ENCODE assay signal across 19 cellular contexts in genomic region chr9:110952018-110952864, GRCh38.
DNase-seq lines count a peak whose midpoint lies in the region; ATAC-seq, FAIRE-seq and TF ChIP-seq lines count a peak whose summit lies in the region.
"Had no signal": no experiment of that assay in that cellular context is flagged by ENCODE, and none has a peak within 500 bp of the region (broad histone marks: within the 10 kb centered on the region; RNA-seq: fewer than 3 reads in every experiment).

No MANE protein-coding gene starts in this region.

- peak overlapping the region; percentile 85 for H3K27ac ChIP-seq in IMR-90 (ENCODE audit: insufficient read depth, low read length)
- H3K27ac ChIP-seq in osteoblast (ENCODE audit: low read depth, low read length) = peak overlapping the region; percentile 45
- no peak overlapping the region for H3K27ac ChIP-seq in HepG2 (ENCODE audit: extremely low read length, insufficient read depth, low read length)
- H3K27ac ChIP-seq: cardiac muscle cell, parathyroid adenoma, spleen, VCaP had no signal

- TF ChIP-seq EP300 in HepG2 (IDR thresholded peaks at IDR 0.05; ENCODE audit: low read depth in 2 of 2, low read length in 2 of 2) = no peak
- TF ChIP-seq EP300 in HepG2 (CRISPR knock-in tag; IDR thresholded peaks at IDR 0.05; ENCODE audit: borderline replicate concordance) = no peak

- dilution Hi-C loops in IMR-90 (cut with HindIII; ENCODE audit: low sequenced_read_pairs, unreplicated experiment) = no loop called here

- peak overlapping the region; percentile 44 for H2AFZ ChIP-seq in IMR-90 (replicated peaks; ENCODE audit: low read length, poor library complexity)
- no peak overlapping the region for H2AFZ ChIP-seq in osteoblast (ENCODE audit: low read length)
- no peak overlapping the region for H2AFZ ChIP-seq in HepG2 (ENCODE audit: low read length)
- H2AFZ ChIP-seq: parathyroid adenoma had no signal

- H2BK5ac ChIP-seq in IMR-90 (ENCODE audit: low read depth, low read length, poor library complexity, severe bottlenecking) = peak overlapping the region; percentile 77

- peak overlapping the region; percentile 77 for H3K14ac ChIP-seq in IMR-90 (replicated peaks; ENCODE audit: low read depth, low read length)

- ATAC-seq in IMR-90 (ENCODE audit: low read depth) = no peak
- no peak for ATAC-seq in HepG2
- ATAC-seq in GM19467 (IDR thresholded peaks at IDR 0.05; ENCODE audit: unreplicated experiment) = no peak

- H3K4me3 ChIP-seq in Caco-2 (ENCODE audit: low read depth, low read length) (no peak overlapping the region), IMR-90 (ENCODE audit: insufficient read depth, low read depth, low read length) (no peak overlapping the region), osteoblast (ENCODE audit: insufficient read depth, low read length) (no peak overlapping the region), HepG2 (replicated peaks in 1 of 3; ENCODE audit: insufficient read depth in 1 of 3, low read depth in 2 of 3, low read length in 3 of 3) (no peak overlapping the region)
- H3K4me3 ChIP-seq: cardiac muscle cell, spleen had no signal

- TF ChIP-seq CTCF in Caco-2 (IDR thresholded peaks at IDR 0.05; ENCODE audit: insufficient read depth in 1 of 2, low read depth in 1 of 2, low read length in 1 of 2, severe bottlenecking in 1 of 2, unreplicated experiment in 1 of 2) (no peak), IMR-90 (conservative IDR thresholded peaks at IDR 0.05; ENCODE audit: low read depth, low read length) (no peak), brain (conservative IDR thresholded peaks at IDR 0.05) (no peak), osteoblast (IDR thresholded peaks at IDR 0.05; ENCODE audit: extremely low read depth, low read depth, low read length) (no peak), HepG2 (CRISPR knock-in tag; IDR thresholded peaks at IDR 0.05) (no peak)

- POLR2A ChIA-PET in Caco-2 (lab: Charles Lee) = no interaction called here
- POLR2A ChIA-PET in IMR-90 (lab: Charles Lee; ENCODE audit: unreplicated experiment) = no interaction called here
- POLR2A ChIA-PET in HepG2 (lab: Yijun Ruan, JAX) = no interaction called here

- WGBS in IMR-90 (ENCODE audit: extremely low coverage in 2 of 2, insufficient read length in 1 of 2), 2 experiments = 83% methylated on average over 2 of the region's 8 CpGs; no CpG with 5 or more reads in 1 of the 2 experiments
- 2% methylated on average over 6 of the region's 8 CpGs for WGBS in HepG2 (ENCODE audit: low lambda C conversion rate)

- peak overlapping the region; percentile 77 for H2BK120ac ChIP-seq in IMR-90 (ENCODE audit: low read depth, low read length)

- peak overlapping the region; percentile 96 for H2AK5ac ChIP-seq in IMR-90 (ENCODE audit: low read depth, low read length)

- peak overlapping the region; percentile 37 for H3K4me2 ChIP-seq in IMR-90 (ENCODE audit: low read depth, low read length)
- peak overlapping the region; percentile 11 for H3K4me2 ChIP-seq in osteoblast (ENCODE audit: insufficient read depth, low read length)
- H3K4me2 ChIP-seq in HepG2 (ENCODE audit: low read depth, low read length) = no peak overlapping the region

- TF ChIP-seq POLR2A in IMR-90 (IDR thresholded peaks at IDR 0.05; ENCODE audit: low read depth, low read length) (no peak), HepG2 (IDR thresholded peaks at IDR 0.05; ENCODE audit: insufficient read depth in 1 of 2, low read depth in 2 of 2, low read length in 2 of 2) (no peak)

- peaks cover 93% of the 10 kb centered on the region for H3K79me2 ChIP-seq in osteoblast (ENCODE audit: insufficient read depth, low read length)
- no peaks in the 10 kb centered on the region for H3K79me2 ChIP-seq in HepG2 (ENCODE audit: insufficient read depth, low read length)
- H3K79me2 ChIP-seq: parathyroid adenoma had no signal

- TF ChIP-seq RAD21 in IMR-90 (IDR thresholded peaks at IDR 0.05; ENCODE audit: low read length) (no peak), HepG2 (CRISPR knock-in tag; IDR thresholded peaks at IDR 0.05) (no peak)

- H3K36me3 ChIP-seq in Caco-2 (ENCODE audit: control insufficient read depth, insufficient read depth, low read length) = no peaks in the 10 kb centered on the region
- peaks cover 16% of the 10 kb centered on the region for H3K36me3 ChIP-seq in IMR-90 (ENCODE audit: control insufficient read depth, insufficient read depth, low read length)
- H3K36me3 ChIP-seq in osteoblast (ENCODE audit: insufficient read depth, low read length) = no peaks in the 10 kb centered on the region
- H3K36me3 ChIP-seq in HepG2 (replicated peaks in 1 of 2; ENCODE audit: control insufficient read depth in 1 of 2, insufficient read depth in 2 of 2, low read length in 2 of 2) = no peaks in the 10 kb centered on the region
- H3K36me3 ChIP-seq: cardiac muscle cell, spleen had no signal

- H3K27me3 ChIP-seq in Caco-2 (replicated peaks; ENCODE audit: control insufficient read depth, insufficient read depth, low read length) (no peaks in the 10 kb centered on the region), IMR-90 (ENCODE audit: control insufficient read depth, insufficient read depth, low read length) (no peaks in the 10 kb centered on the region), osteoblast (ENCODE audit: insufficient read depth, low read length) (no peaks in the 10 kb centered on the region), HepG2 (ENCODE audit: control insufficient read depth in 1 of 2, insufficient read depth in 2 of 2, low read length in 2 of 2) (no peaks in the 10 kb centered on the region)
- H3K27me3 ChIP-seq: cardiac muscle cell, spleen had no signal

- no peak overlapping the region; the same call in 1 of the 2 replicates for H3K56ac ChIP-seq in IMR-90 (ENCODE audit: extremely low read depth, insufficient read depth, low read length)

- peak overlapping the region; percentile 25; the same call in 1 of the 2 replicates for H4K5ac ChIP-seq in IMR-90 (ENCODE audit: low read depth, low read length)

- H3K23ac ChIP-seq in IMR-90 (ENCODE audit: low read depth, low read length) = peak overlapping the region; percentile 76

- in situ Hi-C loops in IMR-90 (cut with MboI; ENCODE audit: low sequenced_read_pairs) = no loop called here
- in situ Hi-C loops in HepG2 (cut with HindIII; ENCODE audit: extremely low pct_ligation_motif_present, low pct_unique_long_range_greater_than_20kb) = no loop called here

- H3K9me3 Mint-ChIP-seq in Caco-2 (ENCODE audit: unreplicated experiment) (peaks cover 26% of the 10 kb centered on the region), brain (peaks cover 24 to 44% (median 39%) of the 10 kb centered on the region in 5 experiments)

- peak overlapping the region; percentile 45; the same call in 1 of the 2 replicates for H3K18ac ChIP-seq in IMR-90 (ENCODE audit: low read depth, low read length)

- CTCF ChIA-PET in Caco-2 (lab: Charles Lee) (no interaction called here), IMR-90 (lab: Yijun Ruan, JAX) (interaction anchor here (0.6 to 0.7 kb wide), 2 partner anchors 31 to 270 kb away, joined by 3 read pairs; no protein-coding TSS in a partner anchor), HepG2 (lab: Yijun Ruan, JAX; ENCODE audit: low intra/inter-chr PET ratio, low total read pairs) (no interaction called here)

- peak overlapping the region; percentile 84; the same call in 2 of the 3 replicates for H2BK15ac ChIP-seq in IMR-90 (ENCODE audit: low read depth, low read length)

- H2AK9ac ChIP-seq in IMR-90 (replicated peaks; ENCODE audit: low read depth, low read length, poor library complexity) = peak overlapping the region; percentile 25

- intact Hi-C loops in Caco-2 (cut with micrococcal nuclease; ENCODE audit: unreplicated experiment) = no loop called here
- intact Hi-C loops in IMR-90 (cut with micrococcal nuclease) = no loop called here
- intact Hi-C loops in HepG2 (cut with micrococcal nuclease; ENCODE audit: unreplicated experiment) = no loop called here

- H3K27me3 Mint-ChIP-seq in Caco-2 (ENCODE audit: insufficient read depth, unreplicated experiment) (no peaks in the 10 kb centered on the region), brain (peaks cover 9% of the 10 kb centered on the region)
- H3K27me3 Mint-ChIP-seq: activated CD4-positive, alpha-beta memory T cell treated with anti-CD3 and anti-CD28 coated beads, Interleukin-2, amount 10 ng/mL, durations not matched to agents 7 days and 5 days; stimulated activated naive CD8-positive, alpha-beta T cell treated with anti-CD3 and anti-CD28 coated beads, Interleukin-15, Interleukin-2, amounts not matched to agents 100 ng/mL and 50 ng/mL, for 24 hours had no signal

- H4K8ac ChIP-seq in IMR-90 (ENCODE audit: low read depth in 2 of 2, low read length in 2 of 2) = peak overlapping the region; percentile 48 to 76; a peak in 2 of 4 replicates

- H4K20me1 ChIP-seq in IMR-90 (ENCODE audit: insufficient read depth, low read length) (peaks cover 61% of the 10 kb centered on the region), osteoblast (ENCODE audit: insufficient read depth, low read length) (no peaks in the 10 kb centered on the region), HepG2 (ENCODE audit: insufficient read depth, low read length) (no peaks in the 10 kb centered on the region)

- H3K4me1 ChIP-seq in Caco-2 (no peaks in the 10 kb centered on the region), IMR-90 (ENCODE audit: control insufficient read depth, insufficient read depth, low read length) (peaks cover 23% of the 10 kb centered on the region), osteoblast (ENCODE audit: insufficient read depth, low read length) (peaks cover 37% of the 10 kb centered on the region), HepG2 (ENCODE audit: insufficient read depth, low read length) (no peaks in the 10 kb centered on the region)
- H3K4me1 ChIP-seq: parathyroid adenoma, spleen had no signal

- no peak for DNase-seq in Caco-2
- DNase-seq in IMR-90 = no peak
- no peak for DNase-seq in osteoblast (ENCODE audit: insufficient read length, low spot score, missing footprints)
- DNase-seq in OCI-M1 (lab: John Stamatoyannopoulos, UW) = no peak
- no peak for DNase-seq in HepG2 (ENCODE audit: low spot score)
- DNase-seq in hepatic stellate cell (ENCODE audit: low spot score) = no peak
- DNase-seq: activated CD4-positive, alpha-beta memory T cell treated with anti-CD3 and anti-CD28 coated beads, Interleukin-2, amount 10 ng/mL, durations not matched to agents 7 days and 5 days; GF-D8; hippocampal formation; kidney glomerular epithelial cell; NCI-H2029 treated with DMSO at 0.1 percent for 48 hours; NCI-H526; spleen had no signal

- peaks cover 10% of the 10 kb centered on the region for H3K4me1 Mint-ChIP-seq in Caco-2 (ENCODE audit: low read depth, unreplicated experiment)
- H3K4me1 Mint-ChIP-seq in brain = peaks cover 21% of the 10 kb centered on the region
- H3K4me1 Mint-ChIP-seq: activated CD4-positive, alpha-beta memory T cell treated with anti-CD3 and anti-CD28 coated beads, Interleukin-2, amount 10 ng/mL, durations not matched to agents 7 days and 5 days had no signal

- H3K9me3 ChIP-seq in Caco-2 = 0 out of 2 replicates have a peak, but pooled peaks cover 8% of the 10 kb centered on the region
- H3K9me3 ChIP-seq in IMR-90 (ENCODE audit: control insufficient read depth, insufficient read depth, low read length) = no peaks in the 10 kb centered on the region
- H3K9me3 ChIP-seq in osteoblast (ENCODE audit: low read depth, low read length) = no peaks in the 10 kb centered on the region
- no peaks in the 10 kb centered on the region for H3K9me3 ChIP-seq in HepG2 (ENCODE audit: low read length)

- H3K36me3 Mint-ChIP-seq in Caco-2 (ENCODE audit: insufficient read depth, unreplicated experiment) (peaks cover 8% of the 10 kb centered on the region), brain (peaks cover 39% of the 10 kb centered on the region)

- H3K27ac Mint-ChIP-seq in Caco-2 (ENCODE audit: unreplicated experiment) = peak overlapping the region; percentile 49
- peak overlapping the region in 4 of 5 experiments; percentile 4 to 51 (median 26) for H3K27ac Mint-ChIP-seq in brain
- H3K27ac Mint-ChIP-seq: activated CD4-positive, alpha-beta memory T cell treated with anti-CD3 and anti-CD28 coated beads, Interleukin-2, amount 10 ng/mL, durations not matched to agents 7 days and 5 days; stimulated activated naive CD8-positive, alpha-beta T cell treated with anti-CD3 and anti-CD28 coated beads, Interleukin-15, Interleukin-2, amounts not matched to agents 100 ng/mL and 50 ng/mL, for 24 hours had no signal

- peaks cover 23 to 50% of the 10 kb centered on the region in 2 experiments for H3K79me1 ChIP-seq in IMR-90 (ENCODE audit: low read depth in 1 of 2, low read length in 2 of 2)

- H3K9ac ChIP-seq in IMR-90 (ENCODE audit: low read depth, low read length) (peak overlapping the region; percentile 57; the same call in 1 of the 2 replicates), HepG2 (ENCODE audit: insufficient read depth, low read depth, low read length) (no peak overlapping the region)
- H3K9ac ChIP-seq: parathyroid adenoma had no signal

- FAIRE-seq in HepG2 (lab: Jason Lieb, UNC) = no peak

- H2BK20ac ChIP-seq in IMR-90 (ENCODE audit: low read depth, low read length) = peak overlapping the region; percentile 66

- peaks cover 16% of the 10 kb centered on the region for H3K9me1 ChIP-seq in IMR-90 (ENCODE audit: insufficient read depth, low read length)

- peak overlapping the region; percentile 76 for H4K91ac ChIP-seq in IMR-90 (ENCODE audit: insufficient read depth, low read depth, low read length)

- H3K4ac ChIP-seq in IMR-90 (ENCODE audit: low read depth, low read length) = peak overlapping the region; percentile 83

- BruUV-seq in Caco-2 (replicated peaks; lab: Mats Ljungman, UMichigan) (no TSS peak), IMR-90 (replicated peaks; lab: Mats Ljungman, UMichigan) (no TSS peak), HepG2 (replicated peaks; lab: Mats Ljungman, UMichigan) (no TSS peak)

- H3K4me3 Mint-ChIP-seq in Caco-2 (ENCODE audit: unreplicated experiment) = no peak overlapping the region
- H3K4me3 Mint-ChIP-seq in brain = peak overlapping the region in 2 of 5 experiments; percentile 8 to 13
- H3K4me3 Mint-ChIP-seq: activated CD4-positive, alpha-beta memory T cell treated with anti-CD3 and anti-CD28 coated beads, Interleukin-2, amount 10 ng/mL, durations not matched to agents 7 days and 5 days; stimulated activated naive CD8-positive, alpha-beta T cell treated with anti-CD3 and anti-CD28 coated beads, Interleukin-15, Interleukin-2, amounts not matched to agents 100 ng/mL and 50 ng/mL, for 24 hours had no signal
